In the genomic region with DNA sequence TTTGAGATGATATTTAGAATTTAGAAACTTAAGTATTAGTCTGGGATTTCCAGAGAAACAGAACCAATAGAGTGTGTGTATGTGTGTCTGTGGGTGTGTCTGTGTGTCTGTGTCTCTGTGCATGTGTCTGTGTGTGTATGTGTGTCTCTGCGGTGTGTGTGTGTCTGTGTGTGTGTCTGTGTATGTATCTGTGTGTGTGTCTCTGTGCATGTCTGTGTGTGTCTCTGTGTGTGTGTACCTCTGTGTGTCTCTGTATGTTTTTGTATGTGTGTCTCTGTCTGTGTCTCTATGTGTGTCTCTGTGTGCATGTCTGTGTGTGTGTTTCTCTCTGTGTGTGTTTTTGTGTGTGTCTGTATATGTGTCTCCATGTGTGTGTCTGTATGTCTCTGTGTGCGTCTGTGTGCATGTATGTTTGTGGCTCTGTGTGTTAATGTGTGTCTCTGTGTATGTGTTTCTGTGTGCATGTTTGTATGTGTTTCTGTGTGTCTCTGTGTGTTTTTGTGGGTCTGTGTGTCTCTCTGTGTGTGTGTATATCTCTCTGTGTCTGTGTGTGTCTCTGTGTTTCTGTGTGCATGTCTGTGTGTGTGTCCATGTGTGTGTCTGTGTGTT, we compare ENCODE assay signal across 27 cellular contexts. TPM values are rescaled to one million over a fixed set of nuclear protein-coding genes. Genes with fewer than 3 reads are reported as not detected.
DNase-seq lines count a peak whose midpoint lies in the region; ATAC-seq and TF ChIP-seq lines count a peak whose summit lies in the region.
"Had no signal": no experiment of that assay in that cellular context is flagged by ENCODE, and none has a peak within 500 bp of the region (broad histone marks: within the 10 kb centered on the region; RNA-seq: fewer than 3 reads in every experiment).

No MANE protein-coding gene starts in this region.

- CTCF ChIA-PET in IMR-90 (lab: Yijun Ruan, JAX) = no interaction called here

- H3K4me3 Mint-ChIP-seq in endodermal cell (no peak overlapping the region), type B pancreatic cell (no peak overlapping the region)
- no peak overlapping the region for H3K4me3 Mint-ChIP-seq in stimulated activated effector memory CD8-positive, alpha-beta T cell treated with anti-CD3 and anti-CD28 coated beads, Interleukin-12 subunit alpha, Interleukin-12 subunit beta, amount 100 ng/mL, for 72 hours
- H3K4me3 Mint-ChIP-seq: CD8-positive, alpha-beta T cell; H9 had no signal

- H3K9me3 Mint-ChIP-seq in endodermal cell (peaks cover 35% of the 10 kb centered on the region), type B pancreatic cell (peaks cover 10% of the 10 kb centered on the region)
- H3K9me3 Mint-ChIP-seq in stimulated activated effector memory CD8-positive, alpha-beta T cell treated with anti-CD3 and anti-CD28 coated beads, Interleukin-12 subunit alpha, Interleukin-12 subunit beta, amount 100 ng/mL, for 72 hours = no peaks in the 10 kb centered on the region
- H3K9me3 Mint-ChIP-seq: CD8-positive, alpha-beta T cell had no signal

- no peak overlapping the region for H4K5ac ChIP-seq in IMR-90 (ENCODE audit: low read depth, low read length)

- H3K36me3 Mint-ChIP-seq in endodermal cell (ENCODE audit: low read depth) (peaks cover 7% of the 10 kb centered on the region), type B pancreatic cell (no peaks in the 10 kb centered on the region)
- H3K36me3 Mint-ChIP-seq in stimulated activated effector memory CD8-positive, alpha-beta T cell treated with anti-CD3 and anti-CD28 coated beads, Interleukin-12 subunit alpha, Interleukin-12 subunit beta, amount 100 ng/mL, for 72 hours = no peaks in the 10 kb centered on the region
- H3K36me3 Mint-ChIP-seq: CD8-positive, alpha-beta T cell had no signal

- peak overlapping the region in 2 of 11 experiments; percentile 13 to 15; a peak in 1 of 22 replicates for H3K9ac ChIP-seq in BLaER1 treated with 17β-estradiol and CSF1 and Interleukin-3, amounts not matched to agents 10 nM and 100 nM
- H3K9ac ChIP-seq in IMR-90 (ENCODE audit: low read depth, low read length) = no peak overlapping the region
- H3K9ac ChIP-seq in endodermal cell (ENCODE audit: extremely low read depth, low read length, poor library complexity, severe bottlenecking) = no peak overlapping the region
- H3K9ac ChIP-seq: GM23248 had no signal

- H3K56ac ChIP-seq in IMR-90 (ENCODE audit: extremely low read depth, insufficient read depth, low read length) = no peak overlapping the region; the same call in 1 of the 2 replicates

- no peak overlapping the region for H3K27ac Mint-ChIP-seq in endodermal cell
- H3K27ac Mint-ChIP-seq in type B pancreatic cell = no peak overlapping the region
- no peak overlapping the region for H3K27ac Mint-ChIP-seq in stimulated activated effector memory CD8-positive, alpha-beta T cell treated with anti-CD3 and anti-CD28 coated beads, Interleukin-12 subunit alpha, Interleukin-12 subunit beta, amount 100 ng/mL, for 72 hours
- H3K27ac Mint-ChIP-seq: CD8-positive, alpha-beta T cell; H9 had no signal

- H3K36me3 ChIP-seq in BLaER1 treated with 17β-estradiol and CSF1 and Interleukin-3, amounts not matched to agents 10 nM and 100 nM = no peaks in the 10 kb centered on the region; a peak in 1 of 22 replicates
- H3K36me3 ChIP-seq in IMR-90 (ENCODE audit: control insufficient read depth, insufficient read depth, low read length) (no peaks in the 10 kb centered on the region), endodermal cell (ENCODE audit: control insufficient read depth, insufficient read depth, low read length) (no peaks in the 10 kb centered on the region), thyroid gland (no peaks in the 10 kb centered on the region)
- H3K36me3 ChIP-seq: SJCRH30 had no signal

- no peak overlapping the region for H2BK15ac ChIP-seq in IMR-90 (ENCODE audit: low read depth, low read length)

- TF ChIP-seq CTCF in IMR-90 (conservative IDR thresholded peaks at IDR 0.05; ENCODE audit: low read depth, low read length) = no peak
- no peak for TF ChIP-seq CTCF in endodermal cell (conservative IDR thresholded peaks at IDR 0.05)
- no peak for TF ChIP-seq CTCF in type B pancreatic cell (conservative IDR thresholded peaks at IDR 0.05)
- TF ChIP-seq CTCF in thyroid gland (IDR thresholded peaks at IDR 0.05) = no peak

- H2AFZ ChIP-seq in IMR-90 (replicated peaks; ENCODE audit: low read length, poor library complexity) = no peak overlapping the region
- H2AFZ ChIP-seq: GM23248, PC-9 had no signal

- no peak overlapping the region for H2AK9ac ChIP-seq in IMR-90 (replicated peaks; ENCODE audit: low read depth, low read length, poor library complexity)

- H4K91ac ChIP-seq in IMR-90 (ENCODE audit: insufficient read depth, low read depth, low read length) = no peak overlapping the region

- TF ChIP-seq POLR2A in IMR-90 (IDR thresholded peaks at IDR 0.05; ENCODE audit: low read depth, low read length) (no peak), thyroid gland (IDR thresholded peaks at IDR 0.05) (no peak)

- H2BK120ac ChIP-seq in IMR-90 (ENCODE audit: low read depth, low read length) = no peak overlapping the region

- POLR2A ChIA-PET in IMR-90 (lab: Charles Lee; ENCODE audit: unreplicated experiment) = no interaction called here

- DNase-seq in IMR-90 (no peak), endodermal cell (peak; percentile 19), type B pancreatic cell (ENCODE audit: extremely low spot score, unreplicated experiment) (peak; percentile 15), NCI-H82 treated with DMSO at 0.1 percent for 48 hours (lab: John Stamatoyannopoulos, UW; ENCODE audit: unreplicated experiment) (no peak), thyroid gland (no peak)
- DNase-seq in stimulated activated effector memory CD8-positive, alpha-beta T cell treated with anti-CD3 and anti-CD28 coated beads, Interleukin-12 subunit alpha, Interleukin-12 subunit beta, amount 100 ng/mL, for 72 hours (ENCODE audit: low spot score in 2 of 2) = no peak
- DNase-seq: AML-193; Caco-2; CD8-positive, alpha-beta T cell; GM23248; H9; Karpas-422; NCI-H1092 treated with DMSO at 0.1 percent for 48 hours; NCI-H1436; NCI-H187; NCI-H2081 treated with DMSO at 0.1 percent for 48 hours; NCI-H2171; NCI-H226; NCI-H510A; NCI-H748 treated with DMSO at 0.1 percent for 48 hours; PC-9; SJCRH30 had no signal

- H3K4me1 ChIP-seq in BLaER1 treated with 17β-estradiol and CSF1 and Interleukin-3, amounts not matched to agents 10 nM and 100 nM = peaks cover 9 to 46% (median 16%) of the 10 kb centered on the region in 10 experiments; a peak in 19 of 20 replicates
- H3K4me1 ChIP-seq in IMR-90 (ENCODE audit: control insufficient read depth, insufficient read depth, low read length) (no peaks in the 10 kb centered on the region), endodermal cell (ENCODE audit: control insufficient read depth, insufficient read depth, low read length) (peaks cover 2% of the 10 kb centered on the region), thyroid gland (peaks cover 10 to 16% of the 10 kb centered on the region in 2 donors)
- H3K4me1 ChIP-seq: Caco-2, SJCRH30 had no signal

- ATAC-seq in IMR-90 (ENCODE audit: low read depth) = no peak
- no peak for ATAC-seq in stimulated activated effector memory CD8-positive, alpha-beta T cell treated with anti-CD3 and anti-CD28 coated beads, Interleukin-12 subunit alpha, Interleukin-12 subunit beta, amount 100 ng/mL, for 72 hours
- ATAC-seq: CD8-positive, alpha-beta T cell; Right ventricle myocardium inferior; SK-N-SH treated with all-trans-retinoic acid at 6 μM for 48 hours had no signal

- no peak overlapping the region for H3K18ac ChIP-seq in IMR-90 (ENCODE audit: low read depth, low read length)

- H4K8ac ChIP-seq in IMR-90 (ENCODE audit: low read depth in 2 of 2, low read length in 2 of 2) = no peak overlapping the region

- H4K20me1 ChIP-seq in BLaER1 treated with 17β-estradiol and CSF1 and Interleukin-3, amounts not matched to agents 10 nM and 100 nM = no peaks in the 10 kb centered on the region
- H4K20me1 ChIP-seq in IMR-90 (ENCODE audit: insufficient read depth, low read length) = no peaks in the 10 kb centered on the region

- BruUV-seq in IMR-90 (replicated peaks; lab: Mats Ljungman, UMichigan) = no TSS peak

- H2AK5ac ChIP-seq in IMR-90 (ENCODE audit: low read depth, low read length) = no peak overlapping the region

- dilution Hi-C loops in IMR-90 (cut with HindIII; ENCODE audit: low sequenced_read_pairs, unreplicated experiment) = no loop called here

- H3K9me1 ChIP-seq in IMR-90 (ENCODE audit: insufficient read depth, low read length) = no peaks in the 10 kb centered on the region

- H3K27ac ChIP-seq in BLaER1 treated with 17β-estradiol and CSF1 and Interleukin-3, amounts not matched to agents 10 nM and 100 nM = no peak overlapping the region
- no peak overlapping the region for H3K27ac ChIP-seq in IMR-90 (ENCODE audit: insufficient read depth, low read length)
- H3K27ac ChIP-seq in endodermal cell (ENCODE audit: low read depth, low read length) = no peak overlapping the region
- H3K27ac ChIP-seq in thyroid gland = no peak overlapping the region
- H3K27ac ChIP-seq: C4-2B, GM23248, PC-9, SJCRH30 had no signal

- TF ChIP-seq RAD21 in IMR-90 (IDR thresholded peaks at IDR 0.05; ENCODE audit: low read length) = no peak

- H3K4ac ChIP-seq in IMR-90 (ENCODE audit: low read depth, low read length) = no peak overlapping the region

- in situ Hi-C loops in IMR-90 (cut with MboI; ENCODE audit: low sequenced_read_pairs) = no loop called here

- H3K4me1 Mint-ChIP-seq in endodermal cell (no peaks in the 10 kb centered on the region), type B pancreatic cell (ENCODE audit: unreplicated experiment) (no peaks in the 10 kb centered on the region)
- H3K4me1 Mint-ChIP-seq in stimulated activated effector memory CD8-positive, alpha-beta T cell treated with anti-CD3 and anti-CD28 coated beads, Interleukin-12 subunit alpha, Interleukin-12 subunit beta, amount 100 ng/mL, for 72 hours = no peaks in the 10 kb centered on the region

- no peaks in the 10 kb centered on the region for H3K27me3 ChIP-seq in BLaER1 treated with 17β-estradiol and CSF1 and Interleukin-3, amounts not matched to agents 10 nM and 100 nM
- 0 out of 2 replicates have a peak, but pooled peaks cover 2% of the 10 kb centered on the region for H3K27me3 ChIP-seq in IMR-90 (ENCODE audit: control insufficient read depth, insufficient read depth, low read length)
- no peaks in the 10 kb centered on the region for H3K27me3 ChIP-seq in endodermal cell (ENCODE audit: control insufficient read depth, insufficient read depth, low read length, poor library complexity, severe bottlenecking)
- no peaks in the 10 kb centered on the region for H3K27me3 ChIP-seq in thyroid gland
- H3K27me3 ChIP-seq: SJCRH30 had no signal

- H2BK5ac ChIP-seq in IMR-90 (ENCODE audit: low read depth, low read length, poor library complexity, severe bottlenecking) = peak overlapping the region; percentile 62

- no peak overlapping the region for H3K14ac ChIP-seq in IMR-90 (replicated peaks; ENCODE audit: low read depth, low read length)

- H3K4me3 ChIP-seq in BLaER1 treated with 17β-estradiol and CSF1 and Interleukin-3, amounts not matched to agents 10 nM and 100 nM = no peak overlapping the region
- H3K4me3 ChIP-seq in IMR-90 (ENCODE audit: insufficient read depth, low read depth, low read length) (no peak overlapping the region), endodermal cell (ENCODE audit: low read length) (no peak overlapping the region), thyroid gland (replicated peaks in 1 of 3) (no peak overlapping the region)
- H3K4me3 ChIP-seq: GM23248, PC-9, SJCRH30 had no signal

- 83% methylated on average over 2 of the region's 2 CpGs; no CpG with 5 or more reads in 1 of the 2 experiments for WGBS in IMR-90 (ENCODE audit: extremely low coverage in 2 of 2, insufficient read length in 1 of 2), 2 experiments
- WGBS in endodermal cell (ENCODE audit: insufficient coverage in 1 of 2, insufficient read length in 1 of 2), 2 experiments = 95% methylated on average over 2 of the region's 2 CpGs; no CpG with 5 or more reads in 1 of the 2 experiments
- 95% methylated on average over 2 of the region's 2 CpGs for WGBS in thyroid gland, 2 donors

- no peak overlapping the region for H3K23ac ChIP-seq in IMR-90 (ENCODE audit: low read depth, low read length)

- no peak overlapping the region for H2BK20ac ChIP-seq in IMR-90 (ENCODE audit: low read depth, low read length)

- H3K4me2 ChIP-seq in BLaER1 treated with 17β-estradiol and CSF1 and Interleukin-3, amounts not matched to agents 10 nM and 100 nM = peak overlapping the region; percentile 22 to 67 (median 42); a peak in 21 of 22 replicates
- H3K4me2 ChIP-seq in IMR-90 (ENCODE audit: low read depth, low read length) = no peak overlapping the region
- H3K4me2 ChIP-seq: PC-9 had no signal

- peaks cover 13 to 32% (median 19%) of the 10 kb centered on the region in 11 experiments; a peak in 21 of 22 replicates for H3K9me3 ChIP-seq in BLaER1 treated with 17β-estradiol and CSF1 and Interleukin-3, amounts not matched to agents 10 nM and 100 nM (replicated peaks in 1 of 11)
- H3K9me3 ChIP-seq in IMR-90 (ENCODE audit: control insufficient read depth, insufficient read depth, low read length) = no peaks in the 10 kb centered on the region
- peaks cover 17% of the 10 kb centered on the region for H3K9me3 ChIP-seq in endodermal cell (ENCODE audit: control insufficient read depth, low read length)
- H3K9me3 ChIP-seq in thyroid gland = no peaks in the 10 kb centered on the region
- H3K9me3 ChIP-seq: SJCRH30 had no signal

- H3K27me3 Mint-ChIP-seq in endodermal cell (ENCODE audit: insufficient read depth) (no peaks in the 10 kb centered on the region), type B pancreatic cell (no peaks in the 10 kb centered on the region)

- intact Hi-C loops in IMR-90 (cut with micrococcal nuclease) (no loop called here), thyroid gland (cut with DNase I) (no loop called here)

- H3K79me1 ChIP-seq in IMR-90 (ENCODE audit: low read depth in 1 of 2, low read length in 2 of 2) = no peaks in the 10 kb centered on the region

RNA-seq across cellular contexts. Expression of a gene that starts 22.0 kb away (rescaled TPM):
- total RNA-seq in IMR-90 (2012; rRNA removed) (not detected in 2 replicates), endodermal cell (not detected), type B pancreatic cell (ENCODE audit: low replicate concordance) (not detected in 2 replicates), thyroid gland (under 1 TPM in 1 of 4 donors, not detected in 3; 0.27 TPM)
- polyA plus RNA-seq in IMR-90 (2012; rRNA removed) = not detected in 2 replicates
- not detected in 2 replicates for polyA plus RNA-seq in IMR-90 (2012; cell fraction: cytosol; rRNA removed)
- polyA plus RNA-seq in IMR-90 (2012; cell fraction: nucleus; rRNA removed; ENCODE audit: low replicate concordance) = not detected in 2 replicates
- not detected for polyA plus RNA-seq in endodermal cell (2013, experiment 1 of 2)
- polyA plus RNA-seq in endodermal cell (2013, experiment 2 of 2) = not detected
- total RNA-seq: Caco-2; CD8-positive, alpha-beta T cell; GM23248; H9; PC-9; Right ventricle myocardium inferior; RPMI7951; SJCRH30 had no signal
- polyA plus RNA-seq: GM23248 had no signal

RNA-seq across cellular contexts. Expression of a gene that starts 34.6 kb away (rescaled TPM):
- total RNA-seq in IMR-90 (2012; rRNA removed) (not detected in 2 replicates), endodermal cell (not detected), type B pancreatic cell (ENCODE audit: low replicate concordance) (0.34 and 0.45 TPM in 2 replicates), thyroid gland (under 1 TPM in 1 of 4 donors, not detected in 3; 0.45 TPM)
- polyA plus RNA-seq in IMR-90 (2012; rRNA removed) = not detected in 2 replicates
- not detected in 2 replicates for polyA plus RNA-seq in IMR-90 (2012; cell fraction: cytosol; rRNA removed)
- polyA plus RNA-seq in IMR-90 (2012; cell fraction: nucleus; rRNA removed; ENCODE audit: low replicate concordance) = not detected in 2 replicates
- not detected for polyA plus RNA-seq in endodermal cell (2013, experiment 1 of 2)
- polyA plus RNA-seq in endodermal cell (2013, experiment 2 of 2) = not detected
- total RNA-seq: Caco-2; CD8-positive, alpha-beta T cell; GM23248; H9; PC-9; RPMI7951; SJCRH30 had no signal
- polyA plus RNA-seq: GM23248 had no signal

RNA-seq across cellular contexts. Expression of a gene that starts 45.1 kb away (rescaled TPM):
- total RNA-seq in IMR-90 (2012; rRNA removed) (not detected in 2 replicates), endodermal cell (not detected), type B pancreatic cell (ENCODE audit: low replicate concordance) (2.1 and 2.7 TPM in 2 replicates), thyroid gland (not detected)
- polyA plus RNA-seq in IMR-90 (2012; rRNA removed) = not detected in 2 replicates
- polyA plus RNA-seq in IMR-90 (2012; cell fraction: cytosol; rRNA removed) = not detected in 2 replicates
- polyA plus RNA-seq in IMR-90 (2012; cell fraction: nucleus; rRNA removed; ENCODE audit: low replicate concordance) = not detected in 2 replicates
- not detected for polyA plus RNA-seq in endodermal cell (2013, experiment 1 of 2)
- not detected for polyA plus RNA-seq in endodermal cell (2013, experiment 2 of 2)
- total RNA-seq: Caco-2, GM23248, H9, Right ventricle myocardium inferior, RPMI7951, SJCRH30 had no signal
- polyA plus RNA-seq: GM23248 had no signal

RNA-seq across cellular contexts. Expression of a gene that starts 55.2 kb away (rescaled TPM):
- total RNA-seq in IMR-90 (2012; rRNA removed) (not detected in 2 replicates), endodermal cell (not detected), type B pancreatic cell (ENCODE audit: low replicate concordance) (1.1 and 2.2 TPM in 2 replicates), thyroid gland (under 1 TPM in 1 of 4 donors, not detected in 3; 0.27 TPM)
- not detected in 2 replicates for polyA plus RNA-seq in IMR-90 (2012; rRNA removed)
- not detected in 2 replicates for polyA plus RNA-seq in IMR-90 (2012; cell fraction: cytosol; rRNA removed)
- polyA plus RNA-seq in IMR-90 (2012; cell fraction: nucleus; rRNA removed; ENCODE audit: low replicate concordance) = not detected in 2 replicates
- not detected for polyA plus RNA-seq in endodermal cell (2013, experiment 1 of 2)
- polyA plus RNA-seq in endodermal cell (2013, experiment 2 of 2) = not detected
- total RNA-seq: Caco-2, GM23248, H9, PC-9, RPMI7951, SJCRH30 had no signal
- polyA plus RNA-seq: GM23248 had no signal

Comparison
In these comparisons a context has a peak if more than half of its experiments do, and no peak if none do; other contexts are left out.
1. DNase-seq: peak in endodermal cell (single experiment) and type B pancreatic cell (single experiment); none in IMR-90 (single experiment), NCI-H82 treated with DMSO at 0.1 percent for 48 hours (single experiment), stimulated activated effector memory CD8-positive, alpha-beta T cell treated with anti-CD3 and anti-CD28 coated beads, Interleukin-12 subunit alpha, Interleukin-12 subunit beta, amount 100 ng/mL, for 72 hours (0 of 2) and thyroid gland (0 of 2).